ENCODE assay signal across 1 cellular context in the genomic region with DNA sequence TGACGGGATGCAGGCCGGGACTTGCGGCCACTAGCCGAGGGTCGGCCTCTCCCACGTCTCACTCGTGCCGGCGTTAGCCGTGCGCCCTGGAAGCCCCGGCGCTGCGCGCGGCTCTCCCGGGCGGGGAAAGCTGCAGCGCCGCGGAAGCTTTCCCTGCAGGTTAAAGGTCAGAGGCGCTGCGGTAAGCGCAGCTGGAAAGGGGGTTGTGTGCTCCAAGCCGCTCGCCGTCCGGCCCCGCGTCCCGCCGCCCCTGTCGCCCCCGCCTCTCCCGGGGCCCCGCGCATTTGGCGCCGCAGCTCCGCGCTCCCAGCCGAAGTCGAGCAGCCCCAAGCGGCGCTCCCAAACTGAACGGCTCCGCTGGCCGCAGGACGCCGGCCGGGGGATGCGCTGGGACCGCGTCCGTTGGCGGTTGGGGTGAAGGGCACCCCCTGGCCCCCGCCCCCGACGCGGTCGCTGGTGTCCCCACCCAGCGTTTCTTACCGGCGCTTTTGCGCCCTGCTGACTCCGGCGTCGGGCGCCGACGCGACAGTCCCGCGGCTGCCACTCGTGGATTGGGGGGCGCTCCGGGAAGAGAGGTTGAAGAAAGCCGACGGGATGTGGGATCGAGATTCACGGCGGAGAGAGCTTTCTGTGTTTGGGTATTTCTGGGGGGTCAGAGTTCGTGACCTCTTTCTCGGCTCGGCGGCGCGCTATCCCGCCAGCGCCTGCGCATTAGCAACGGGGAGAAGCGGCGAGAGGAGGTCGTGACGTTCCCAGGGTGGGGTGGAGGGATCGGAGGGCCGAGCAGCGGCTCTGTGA.
TF ChIP-seq lines count a peak whose summit lies in the region.

Gene NR2C1 (minus strand): TSS at position 719 of the 798 bp plus-strand sequence. CDS start 6,234 bp downstream, outside the sequence.

TF ChIP-seq in HEK293, 187 proteins besides CTCF, POLR2A, EP300 and RAD21 (continued from another document and continues in another):
- TF ChIP-seq HIC1 (tag by site-specific recombination; IDR thresholded peaks at IDR 0.05), result no peak
- 0 out of 2 replicates have a peak, but pooled peaks have one; percentile 13 for TF ChIP-seq ZNF391 (tag by site-specific recombination; IDR thresholded peaks at IDR 0.05; ENCODE audit: borderline replicate concordance, low read depth)
- TF ChIP-seq ZNF239 (tag by site-specific recombination; IDR thresholded peaks at IDR 0.05), result no peak
- TF ChIP-seq ZNF221 (tag by site-specific recombination; IDR thresholded peaks at IDR 0.05; ENCODE audit: borderline replicate concordance), result no peak
- peak; percentile 50; the same call in 1 of the 2 replicates for TF ChIP-seq KLF9 (tag by site-specific recombination; IDR thresholded peaks at IDR 0.05; ENCODE audit: low read depth)
- TF ChIP-seq KLF1 (tag by site-specific recombination; IDR thresholded peaks at IDR 0.05), result peak; percentile 41; the same call in 1 of the 2 replicates
- TF ChIP-seq PBX3 (CRISPR knock-in tag; IDR thresholded peaks at IDR 0.05), result no peak
- TF ChIP-seq ZNF16 (tag by site-specific recombination; IDR thresholded peaks at IDR 0.05; ENCODE audit: low read depth), result no peak
- no peak for TF ChIP-seq ZFP3 (tag by site-specific recombination; IDR thresholded peaks at IDR 0.05; ENCODE audit: low read depth)
- peak; percentile 7 for TF ChIP-seq ZBTB11 (tag by site-specific recombination; conservative IDR thresholded peaks at IDR 0.05; ENCODE audit: low read depth)
- TF ChIP-seq ZBTB20 (tag by site-specific recombination; IDR thresholded peaks at IDR 0.05), result peak; percentile 98
- TF ChIP-seq SP7 (tag by site-specific recombination; IDR thresholded peaks at IDR 0.05), result peak; percentile 79
- TF ChIP-seq ZNF692 (tag by site-specific recombination; IDR thresholded peaks at IDR 0.05), result no peak; the same call in 1 of the 2 replicates
- peak; percentile 69 for TF ChIP-seq ZBTB8A (tag by site-specific recombination; IDR thresholded peaks at IDR 0.05)
- TF ChIP-seq ZNF121 (tag by site-specific recombination; IDR thresholded peaks at IDR 0.05), result no peak
- no peak for TF ChIP-seq ZNF174 (tag by site-specific recombination; IDR thresholded peaks at IDR 0.05)
- TF ChIP-seq ZNF701 (tag by site-specific recombination; IDR thresholded peaks at IDR 0.05), result no peak
- TF ChIP-seq, protein P1, sequence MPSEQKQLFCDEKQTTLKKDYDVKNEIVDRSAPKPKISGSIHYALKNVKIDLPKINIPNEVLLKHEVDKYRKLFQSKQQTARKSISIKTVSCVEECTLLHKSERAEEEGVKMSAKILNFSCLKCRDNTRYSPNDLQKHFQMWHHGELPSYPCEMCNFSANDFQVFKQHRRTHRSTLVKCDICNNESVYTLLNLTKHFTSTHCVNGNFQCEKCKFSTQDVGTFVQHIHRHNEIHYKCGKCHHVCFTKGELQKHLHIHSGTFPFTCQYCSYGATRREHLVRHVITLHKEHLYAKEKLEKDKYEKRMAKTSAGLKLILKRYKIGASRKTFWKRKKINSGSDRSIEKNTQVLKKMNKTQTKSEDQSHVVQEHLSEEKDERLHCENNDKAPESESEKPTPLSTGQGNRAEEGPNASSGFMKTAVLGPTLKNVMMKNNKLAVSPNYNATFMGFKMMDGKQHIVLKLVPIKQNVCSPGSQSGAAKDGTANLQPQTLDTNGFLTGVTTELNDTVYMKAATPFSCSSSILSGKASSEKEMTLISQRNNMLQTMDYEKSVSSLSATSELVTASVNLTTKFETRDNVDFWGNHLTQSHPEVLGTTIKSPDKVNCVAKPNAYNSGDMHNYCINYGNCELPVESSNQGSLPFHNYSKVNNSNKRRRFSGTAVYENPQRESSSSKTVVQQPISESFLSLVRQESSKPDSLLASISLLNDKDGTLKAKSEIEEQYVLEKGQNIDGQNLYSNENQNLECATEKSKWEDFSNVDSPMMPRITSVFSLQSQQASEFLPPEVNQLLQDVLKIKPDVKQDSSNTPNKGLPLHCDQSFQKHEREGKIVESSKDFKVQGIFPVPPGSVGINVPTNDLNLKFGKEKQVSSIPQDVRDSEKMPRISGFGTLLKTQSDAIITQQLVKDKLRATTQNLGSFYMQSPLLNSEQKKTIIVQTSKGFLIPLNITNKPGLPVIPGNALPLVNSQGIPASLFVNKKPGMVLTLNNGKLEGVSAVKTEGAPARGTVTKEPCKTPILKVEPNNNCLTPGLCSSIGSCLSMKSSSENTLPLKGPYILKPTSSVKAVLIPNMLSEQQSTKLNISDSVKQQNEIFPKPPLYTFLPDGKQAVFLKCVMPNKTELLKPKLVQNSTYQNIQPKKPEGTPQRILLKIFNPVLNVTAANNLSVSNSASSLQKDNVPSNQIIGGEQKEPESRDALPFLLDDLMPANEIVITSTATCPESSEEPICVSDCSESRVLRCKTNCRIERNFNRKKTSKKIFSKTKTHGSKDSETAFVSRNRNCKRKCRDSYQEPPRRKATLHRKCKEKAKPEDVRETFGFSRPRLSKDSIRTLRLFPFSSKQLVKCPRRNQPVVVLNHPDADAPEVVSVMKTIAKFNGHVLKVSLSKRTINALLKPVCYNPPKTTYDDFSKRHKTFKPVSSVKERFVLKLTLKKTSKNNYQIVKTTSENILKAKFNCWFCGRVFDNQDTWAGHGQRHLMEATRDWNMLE (tag by site-specific recombination; conservative IDR thresholded peaks at IDR 0.05; ENCODE audit: low read depth), result peak; percentile 57
- peak; percentile 61; the same call in 1 of the 2 replicates for TF ChIP-seq ZNF561 (tag by site-specific recombination; IDR thresholded peaks at IDR 0.05; ENCODE audit: borderline replicate concordance)
- TF ChIP-seq ZNF768 (tag by site-specific recombination; IDR thresholded peaks at IDR 0.05), result no peak
- TF ChIP-seq, protein P2, sequence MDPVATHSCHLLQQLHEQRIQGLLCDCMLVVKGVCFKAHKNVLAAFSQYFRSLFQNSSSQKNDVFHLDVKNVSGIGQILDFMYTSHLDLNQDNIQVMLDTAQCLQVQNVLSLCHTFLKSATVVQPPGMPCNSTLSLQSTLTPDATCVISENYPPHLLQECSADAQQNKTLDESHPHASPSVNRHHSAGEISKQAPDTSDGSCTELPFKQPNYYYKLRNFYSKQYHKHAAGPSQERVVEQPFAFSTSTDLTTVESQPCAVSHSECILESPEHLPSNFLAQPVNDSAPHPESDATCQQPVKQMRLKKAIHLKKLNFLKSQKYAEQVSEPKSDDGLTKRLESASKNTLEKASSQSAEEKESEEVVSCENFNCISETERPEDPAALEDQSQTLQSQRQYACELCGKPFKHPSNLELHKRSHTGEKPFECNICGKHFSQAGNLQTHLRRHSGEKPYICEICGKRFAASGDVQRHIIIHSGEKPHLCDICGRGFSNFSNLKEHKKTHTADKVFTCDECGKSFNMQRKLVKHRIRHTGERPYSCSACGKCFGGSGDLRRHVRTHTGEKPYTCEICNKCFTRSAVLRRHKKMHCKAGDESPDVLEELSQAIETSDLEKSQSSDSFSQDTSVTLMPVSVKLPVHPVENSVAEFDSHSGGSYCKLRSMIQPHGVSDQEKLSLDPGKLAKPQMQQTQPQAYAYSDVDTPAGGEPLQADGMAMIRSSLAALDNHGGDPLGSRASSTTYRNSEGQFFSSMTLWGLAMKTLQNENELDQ (tag by site-specific recombination; IDR thresholded peaks at IDR 0.05; ENCODE audit: low read depth), result no peak
- no peak for TF ChIP-seq OSR2 (tag by site-specific recombination; IDR thresholded peaks at IDR 0.05)
- peak; percentile 63; the same call in 1 of the 2 replicates for TF ChIP-seq ZNF639 (tag by site-specific recombination; IDR thresholded peaks at IDR 0.05)
- TF ChIP-seq ZNF394 (tag by site-specific recombination; IDR thresholded peaks at IDR 0.05; ENCODE audit: borderline replicate concordance), result peak; percentile 87; the same call in 1 of the 2 replicates
- TF ChIP-seq GLI4 (tag by site-specific recombination; IDR thresholded peaks at IDR 0.05), result 0 out of 2 replicates have a peak, but pooled peaks have one; percentile 58
- TF ChIP-seq ZNF560 (tag by site-specific recombination; IDR thresholded peaks at IDR 0.05; ENCODE audit: borderline replicate concordance), result no peak
- TF ChIP-seq ZBTB21 (tag by site-specific recombination; IDR thresholded peaks at IDR 0.05), result peak; percentile 75
- no peak for TF ChIP-seq SALL2 (tag by site-specific recombination; IDR thresholded peaks at IDR 0.05; ENCODE audit: borderline replicate concordance)
- TF ChIP-seq MZF1 (tag by site-specific recombination; IDR thresholded peaks at IDR 0.05; ENCODE audit: borderline replicate concordance), result peak; percentile 81; the same call in 1 of the 2 replicates
- TF ChIP-seq ZNF175 (tag by site-specific recombination; IDR thresholded peaks at IDR 0.05), result no peak
- TF ChIP-seq ZNF18 (tag by site-specific recombination; IDR thresholded peaks at IDR 0.05), result no peak
